Comparison of ENCODE assay signal across 9 cellular contexts in genomic region chr17:28280826-28281225, GRCh38.
"Had no signal": no experiment of that assay in that cellular context is flagged by ENCODE, and none has a peak within 500 bp of the region (broad histone marks: within the 10 kb centered on the region; RNA-seq: fewer than 3 reads in every experiment).

No MANE protein-coding gene starts in this region.

- H2AFZ ChIP-seq: GM23248 had no signal

- H3K9ac ChIP-seq: GM23248 had no signal

- H3K36me3 ChIP-seq: HAP-1 had no signal

- H3K4me3 ChIP-seq: GM23248, HAP-1 had no signal

- DNase-seq: GM23248, GOT3, H7, HFFc6, KBM-7 had no signal

- H3K4me3 Mint-ChIP-seq: HFFc6, IgD-negative memory B cell had no signal

- H3K9me3 ChIP-seq: HAP-1 had no signal

- H3K36me3 Mint-ChIP-seq: IgD-negative memory B cell had no signal

- H3K9me3 Mint-ChIP-seq: HFFc6, IgD-negative memory B cell had no signal

- ATAC-seq: HCT116 had no signal

- H3K27ac ChIP-seq: GM23248, HL-60 had no signal
